ENCODE assay signal across 8 cellular contexts in the genomic region with DNA sequence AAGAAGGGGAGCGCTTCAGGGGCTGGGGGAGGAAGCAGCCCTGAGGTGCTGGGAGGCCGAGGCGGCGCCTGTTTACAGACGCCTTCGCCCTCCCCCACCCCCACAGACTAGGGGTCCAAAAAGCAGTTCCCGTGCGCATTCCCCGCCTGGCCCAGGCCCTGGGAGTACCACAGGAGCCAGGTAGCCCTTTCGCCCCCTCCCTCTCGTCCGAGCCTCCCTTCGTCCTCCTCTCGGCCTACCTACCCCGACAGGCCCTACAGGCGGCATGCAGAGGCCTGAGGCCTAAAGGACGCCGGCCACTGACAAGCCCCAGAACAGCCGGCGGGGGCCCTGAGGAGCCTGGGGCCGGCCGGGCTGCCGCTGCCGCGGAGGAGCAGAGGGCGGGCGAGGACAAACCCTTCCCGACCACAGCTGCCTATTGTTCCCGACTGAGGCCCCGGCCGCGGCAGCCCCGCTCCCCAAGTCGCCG. TPM values are rescaled to one million over a fixed set of nuclear protein-coding genes. Genes with fewer than 3 reads are reported as not detected.
DNase-seq lines count a peak whose midpoint lies in the region; ATAC-seq and TF ChIP-seq lines count a peak whose summit lies in the region.

No MANE protein-coding gene starts in this region.

- H3K79me2 ChIP-seq in parathyroid adenoma, result peaks cover 14% of the 10 kb centered on the region

- H3K9me3 Mint-ChIP-seq in activated naive CD8-positive, alpha-beta T cell treated with anti-CD3 and anti-CD28 coated beads, Interleukin-2, amount 10 ng/mL, durations not matched to agents 7 days and 5 days, result no peaks in the 10 kb centered on the region

- H3K4me3 ChIP-seq in heart left ventricle, result peak overlapping the region; percentile 72 to 94 (median 85)
- H3K4me3 ChIP-seq in parathyroid adenoma (ENCODE audit: low read depth, low read length), result peak overlapping the region; percentile 88

- H3K36me3 ChIP-seq in heart left ventricle (peaks cover 0 to 5% (median 0%) of the 10 kb centered on the region in 9 donors), parathyroid adenoma (ENCODE audit: control insufficient read depth, insufficient read depth, low read length) (no peaks in the 10 kb centered on the region)

- peak overlapping the region; percentile 80 for H3K9ac ChIP-seq in parathyroid adenoma

- H3K4me1 ChIP-seq in heart left ventricle (peaks cover 5 to 59% (median 52%) of the 10 kb centered on the region in 12 donors), parathyroid adenoma (peaks cover 4% of the 10 kb centered on the region)

- H3K27ac ChIP-seq in heart left ventricle (peak overlapping the region; percentile 84 to 99 (median 96)), parathyroid adenoma (peak overlapping the region; percentile 86)

- H3K4me2 ChIP-seq in parathyroid adenoma (ENCODE audit: low read length), result peak overlapping the region; percentile 94

- H2AFZ ChIP-seq in parathyroid adenoma, result peak overlapping the region; percentile 94

- H3K27ac Mint-ChIP-seq in activated naive CD8-positive, alpha-beta T cell treated with anti-CD3 and anti-CD28 coated beads, Interleukin-2, amount 10 ng/mL, durations not matched to agents 7 days and 5 days, result peak overlapping the region; percentile 85

- ATAC-seq in GM18907 (IDR thresholded peaks at IDR 0.05; ENCODE audit: unreplicated experiment) (peak; percentile 56), HG03108 (IDR thresholded peaks at IDR 0.05; ENCODE audit: unreplicated experiment) (peak; percentile 19), heart left ventricle (peak in 3 of 4 donors; percentile 35 to 73 (median 68))
- ATAC-seq in activated naive CD8-positive, alpha-beta T cell treated with anti-CD3 and anti-CD28 coated beads, Interleukin-2, amount 10 ng/mL, durations not matched to agents 7 days and 5 days (ENCODE audit: low read depth), result peak; percentile 49

- TF ChIP-seq CTCF in heart left ventricle (IDR thresholded peaks at IDR 0.05), result no peak
- TF ChIP-seq CTCF in parathyroid adenoma (IDR thresholded peaks at IDR 0.05), result no peak

- H3K27me3 Mint-ChIP-seq in activated naive CD8-positive, alpha-beta T cell treated with anti-CD3 and anti-CD28 coated beads, Interleukin-2, amount 10 ng/mL, durations not matched to agents 7 days and 5 days, result no peaks in the 10 kb centered on the region

- peaks cover 37% of the 10 kb centered on the region for H3K4me1 Mint-ChIP-seq in activated naive CD8-positive, alpha-beta T cell treated with anti-CD3 and anti-CD28 coated beads, Interleukin-2, amount 10 ng/mL, durations not matched to agents 7 days and 5 days

- H3K27me3 ChIP-seq in heart left ventricle (no peaks in the 10 kb centered on the region), parathyroid adenoma (ENCODE audit: control insufficient read depth, insufficient read depth, low read length) (no peaks in the 10 kb centered on the region)

- H3K36me3 Mint-ChIP-seq in activated naive CD8-positive, alpha-beta T cell treated with anti-CD3 and anti-CD28 coated beads, Interleukin-2, amount 10 ng/mL, durations not matched to agents 7 days and 5 days, result peaks cover 8% of the 10 kb centered on the region

- H3K4me3 Mint-ChIP-seq in activated naive CD8-positive, alpha-beta T cell treated with anti-CD3 and anti-CD28 coated beads, Interleukin-2, amount 10 ng/mL, durations not matched to agents 7 days and 5 days, result peak overlapping the region; percentile 99

- H3K9me3 ChIP-seq in heart left ventricle (no peaks in the 10 kb centered on the region), parathyroid adenoma (ENCODE audit: control insufficient read depth, low read length) (no peaks in the 10 kb centered on the region)

- whole genome bisulfite sequencing in heart left ventricle, 4 donors, result 0 to 1% (median 0%) methylated on average over 7 to 35 of the region's 35 CpGs

- POLR2A ChIA-PET in activated naive CD8-positive, alpha-beta T cell treated with anti-CD3 and anti-CD28 coated beads, Interleukin-2, amount 10 ng/mL, durations not matched to agents 7 days and 5 days (lab: Charles Lee), result interaction anchor here (0.6 to 3.0 kb wide), 14 partner anchors 9 to 978 kb away, joined by 3 to 12 read pairs (median 4); a partner anchor contains a TSS

- TF ChIP-seq POLR2A in heart left ventricle (IDR thresholded peaks at IDR 0.05), result no peak

- intact Hi-C loops in heart left ventricle (cut with DNase I), result loop anchor here in 6 of 10 donors (2.0 to 10.0 kb wide), 6 partner anchors 133 to 193 kb away; a partner anchor contains a TSS

- DNase-seq in Ammon's horn (ENCODE audit: low spot score) (peak; percentile 39), heart left ventricle (peak; percentile 35 to 77 (median 46)), NCI-H1694 (lab: John Stamatoyannopoulos, UW) (no peak)
- DNase-seq in activated naive CD8-positive, alpha-beta T cell treated with anti-CD3 and anti-CD28 coated beads, Interleukin-2, amount 10 ng/mL, durations not matched to agents 7 days and 5 days, result no peak

TF ChIP-seq in PFSK-1, 5 proteins besides CTCF, POLR2A, EP300 and RAD21:
- TF ChIP-seq, protein P1, sequence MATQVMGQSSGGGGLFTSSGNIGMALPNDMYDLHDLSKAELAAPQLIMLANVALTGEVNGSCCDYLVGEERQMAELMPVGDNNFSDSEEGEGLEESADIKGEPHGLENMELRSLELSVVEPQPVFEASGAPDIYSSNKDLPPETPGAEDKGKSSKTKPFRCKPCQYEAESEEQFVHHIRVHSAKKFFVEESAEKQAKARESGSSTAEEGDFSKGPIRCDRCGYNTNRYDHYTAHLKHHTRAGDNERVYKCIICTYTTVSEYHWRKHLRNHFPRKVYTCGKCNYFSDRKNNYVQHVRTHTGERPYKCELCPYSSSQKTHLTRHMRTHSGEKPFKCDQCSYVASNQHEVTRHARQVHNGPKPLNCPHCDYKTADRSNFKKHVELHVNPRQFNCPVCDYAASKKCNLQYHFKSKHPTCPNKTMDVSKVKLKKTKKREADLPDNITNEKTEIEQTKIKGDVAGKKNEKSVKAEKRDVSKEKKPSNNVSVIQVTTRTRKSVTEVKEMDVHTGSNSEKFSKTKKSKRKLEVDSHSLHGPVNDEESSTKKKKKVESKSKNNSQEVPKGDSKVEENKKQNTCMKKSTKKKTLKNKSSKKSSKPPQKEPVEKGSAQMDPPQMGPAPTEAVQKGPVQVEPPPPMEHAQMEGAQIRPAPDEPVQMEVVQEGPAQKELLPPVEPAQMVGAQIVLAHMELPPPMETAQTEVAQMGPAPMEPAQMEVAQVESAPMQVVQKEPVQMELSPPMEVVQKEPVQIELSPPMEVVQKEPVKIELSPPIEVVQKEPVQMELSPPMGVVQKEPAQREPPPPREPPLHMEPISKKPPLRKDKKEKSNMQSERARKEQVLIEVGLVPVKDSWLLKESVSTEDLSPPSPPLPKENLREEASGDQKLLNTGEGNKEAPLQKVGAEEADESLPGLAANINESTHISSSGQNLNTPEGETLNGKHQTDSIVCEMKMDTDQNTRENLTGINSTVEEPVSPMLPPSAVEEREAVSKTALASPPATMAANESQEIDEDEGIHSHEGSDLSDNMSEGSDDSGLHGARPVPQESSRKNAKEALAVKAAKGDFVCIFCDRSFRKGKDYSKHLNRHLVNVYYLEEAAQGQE (IDR thresholded peaks at IDR 0.05; ENCODE audit: insufficient read depth in 1 of 2, low read depth in 2 of 2, low read length in 2 of 2), result no peak
- TF ChIP-seq FOXP2 (optimal IDR thresholded peaks at IDR 0.05; ENCODE audit: borderline replicate concordance, extremely low read depth, extremely low read length, insufficient read depth), result peak; percentile 13

RNA-seq across cellular contexts. Expression of a gene that starts 0.5 kb away (rescaled TPM):
- 1.1 TPM for polyA plus RNA-seq in PFSK-1 (2012; ENCODE audit: insufficient read length, low read depth)
- 10 to 100 TPM; 37.2 to 41.7 TPM for total RNA-seq in activated naive CD8-positive, alpha-beta T cell treated with anti-CD3 and anti-CD28 coated beads, Interleukin-2, amount 10 ng/mL, durations not matched to agents 7 days and 5 days
- 10 to 100 TPM; 14.7 to 32.0 (median 25.5) TPM for total RNA-seq in heart left ventricle
- polyA plus RNA-seq in heart left ventricle, result 1 to 10 TPM; 3.8 to 4.6 TPM

Comparison
In these comparisons a context has a peak if more than half of its experiments do, and no peak if none do; other contexts are left out.
1. DNase-seq: peak in Ammon's horn (single experiment) and heart left ventricle (5 of 5); none in activated naive CD8-positive, alpha-beta T cell treated with anti-CD3 and anti-CD28 coated beads, Interleukin-2, amount 10 ng/mL, durations not matched to agents 7 days and 5 days (single experiment) and NCI-H1694 (single experiment).
2. Peak in every context shown above with its lines, with median percentiles within 50 percentile points of each other: ATAC-seq.